Comparison of ENCODE assay signal across 10 cellular contexts in the genomic region with DNA sequence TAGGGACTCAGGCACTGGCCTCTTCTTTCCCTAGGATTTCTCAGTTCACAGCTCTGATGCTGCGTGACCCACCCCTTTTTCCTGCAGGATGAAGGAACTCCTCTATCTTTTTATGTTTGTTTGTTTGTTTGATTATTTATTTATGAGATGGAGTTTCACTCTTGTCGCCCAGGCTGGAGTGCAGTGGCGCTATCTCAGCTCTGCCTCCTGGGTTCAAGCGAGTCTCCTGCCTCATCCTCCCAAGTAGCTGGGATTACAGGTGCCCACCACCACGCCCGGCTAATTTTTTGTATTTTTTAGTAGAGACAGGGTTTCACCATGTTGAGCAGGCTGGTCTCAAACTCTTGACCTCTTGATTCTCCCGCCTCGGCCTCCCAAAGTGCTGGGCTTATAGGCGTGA. TPM values are rescaled to one million over a fixed set of nuclear protein-coding genes. Genes with fewer than 3 reads are reported as not detected.
DNase-seq lines count a peak whose midpoint lies in the region; ATAC-seq, FAIRE-seq and TF ChIP-seq lines count a peak whose summit lies in the region.
"Not testable (repeated sequence)": the region's sequence is repeated elsewhere in the genome, so short reads cannot be mapped to it uniquely, and the experiment has no call there.
"Had no signal": no experiment of that assay in that cellular context is flagged by ENCODE, and none has a peak within 500 bp of the region (broad histone marks: within the 10 kb centered on the region; RNA-seq: fewer than 3 reads in every experiment).

No MANE protein-coding gene starts in this region.

- H3K36me3 Mint-ChIP-seq in CD4-positive, CD25-positive, alpha-beta regulatory T cell; HFFc6 (ENCODE audit: low read depth); activated B cell treated with CpG ODN at 0.5 μM for 24 hours (ENCODE audit: low read depth); activated T-cell treated with anti-CD3 and anti-CD28 coated beads, Interleukin-2, amount 50 U/mL, for 72 hours (ENCODE audit: insufficient read depth in 2 of 2); astrocyte (ENCODE audit: low read depth, unreplicated experiment); neural crest cell (ENCODE audit: low read depth): not testable (repeated sequence)

- H3K9ac ChIP-seq in astrocyte (ENCODE audit: low read length); stomach smooth muscle (ENCODE audit: low read length in 2 of 2): not testable (repeated sequence)

- not testable (repeated sequence) for ATAC-seq in CD4-positive, CD25-positive, alpha-beta regulatory T cell (ENCODE audit: low read depth in 2 of 2); activated B cell treated with CpG ODN at 0.5 μM for 24 hours (ENCODE audit: low read depth); activated T-cell treated with anti-CD3 and anti-CD28 coated beads, Interleukin-2, amount 50 U/mL, for 72 hours (replicated peaks in 1 of 2); Right ventricle myocardium inferior

- not testable (repeated sequence) for TF ChIP-seq CTCF in HFFc6 (IDR thresholded peaks at IDR 0.05); activated B cell treated with CpG ODN at 0.5 μM for 24 hours (IDR thresholded peaks at IDR 0.05); astrocyte (IDR thresholded peaks at IDR 0.05; ENCODE audit: insufficient read depth, low read depth, low read length); neural crest cell (conservative IDR thresholded peaks at IDR 0.05)

- intact Hi-C loops in activated B cell treated with CpG ODN at 0.5 μM for 24 hours (cut with micrococcal nuclease) = not testable (repeated sequence)
- intact Hi-C loops in Right ventricle myocardium inferior (cut with DNase I) = loop anchor here (5.0 kb wide), 1 partner anchor 53 kb away; the partner anchor contains the start of gene VPS37D

- FAIRE-seq in astrocyte (lab: Jason Lieb, UNC) = not testable (repeated sequence)

- not testable (repeated sequence) for H3K9me3 Mint-ChIP-seq in CD4-positive, CD25-positive, alpha-beta regulatory T cell; HFFc6; activated B cell treated with CpG ODN at 0.5 μM for 24 hours; activated T-cell treated with anti-CD3 and anti-CD28 coated beads, Interleukin-2, amount 50 U/mL, for 72 hours; astrocyte (ENCODE audit: unreplicated experiment); neural crest cell

- H3K27ac Mint-ChIP-seq in CD4-positive, CD25-positive, alpha-beta regulatory T cell = peak overlapping the region; percentile 32 to 96 (median 65)
- H3K27ac Mint-ChIP-seq in HFFc6 = 0 out of 2 replicates have a peak overlapping the region, but pooled peaks have one; percentile 4
- not testable (repeated sequence) for H3K27ac Mint-ChIP-seq in activated B cell treated with CpG ODN at 0.5 μM for 24 hours; activated T-cell treated with anti-CD3 and anti-CD28 coated beads, Interleukin-2, amount 50 U/mL, for 72 hours; astrocyte (ENCODE audit: unreplicated experiment); neural crest cell (ENCODE audit: unreplicated experiment)

- not testable (repeated sequence) for H3K4me3 ChIP-seq in CD4-positive, CD25-positive, alpha-beta regulatory T cell (ENCODE audit: low read depth, low read length); astrocyte (ENCODE audit: insufficient read depth, low read depth, low read length); stomach smooth muscle (ENCODE audit: low read length in 2 of 2)

- peaks cover 27% of the 10 kb centered on the region for H3K4me1 ChIP-seq in CD4-positive, CD25-positive, alpha-beta regulatory T cell (ENCODE audit: control insufficient read depth, insufficient read depth, low read length, poor library complexity, severe bottlenecking)
- H3K4me1 ChIP-seq in astrocyte (ENCODE audit: insufficient read depth, low read length) (peaks cover 27% of the 10 kb centered on the region), stomach smooth muscle (ENCODE audit: control insufficient read depth, insufficient read depth, low read length) (peaks cover 47% of the 10 kb centered on the region)

- peak overlapping the region; percentile 86 to 93 (median 91) for H3K4me3 Mint-ChIP-seq in CD4-positive, CD25-positive, alpha-beta regulatory T cell
- H3K4me3 Mint-ChIP-seq in HFFc6 (peak overlapping the region; percentile 70), activated B cell treated with CpG ODN at 0.5 μM for 24 hours (peak overlapping the region; percentile 79), astrocyte (ENCODE audit: unreplicated experiment) (peak overlapping the region; percentile 85), neural crest cell (peak overlapping the region; percentile 88)
- H3K4me3 Mint-ChIP-seq in activated T-cell treated with anti-CD3 and anti-CD28 coated beads, Interleukin-2, amount 50 U/mL, for 72 hours = peak overlapping the region; percentile 78 to 81

- H3K36me3 ChIP-seq in CD4-positive, CD25-positive, alpha-beta regulatory T cell (ENCODE audit: control insufficient read depth, insufficient read depth, low read length); astrocyte (ENCODE audit: insufficient read depth, low read length); stomach smooth muscle (ENCODE audit: control insufficient read depth in 2 of 2, insufficient read depth in 2 of 2, low read length in 2 of 2): not testable (repeated sequence)

- not testable (repeated sequence) for H3K4me2 ChIP-seq in astrocyte (ENCODE audit: low read length)

- not testable (repeated sequence) for H3K9me3 ChIP-seq in CD4-positive, CD25-positive, alpha-beta regulatory T cell (ENCODE audit: control insufficient read depth in 2 of 2, low read length in 2 of 2); astrocyte (ENCODE audit: insufficient read depth, low read depth, low read length); stomach smooth muscle (ENCODE audit: control insufficient read depth in 2 of 2, low read length in 2 of 2)

- not testable (repeated sequence) for H3K27me3 ChIP-seq in CD4-positive, CD25-positive, alpha-beta regulatory T cell (ENCODE audit: control insufficient read depth, insufficient read depth, low read length); astrocyte (ENCODE audit: insufficient read depth, low read length); stomach smooth muscle (ENCODE audit: control insufficient read depth in 1 of 2, insufficient read depth in 2 of 2, low read length in 2 of 2)

- POLR2A ChIA-PET in activated B cell treated with CpG ODN at 0.5 μM for 24 hours (lab: Charles Lee) = interaction anchor here (0.6 kb wide), 3 partner anchors 16 to 860 kb away, joined by 4 to 5 read pairs (median 4); no protein-coding TSS in a partner anchor

- H3K4me1 Mint-ChIP-seq in CD4-positive, CD25-positive, alpha-beta regulatory T cell = peaks cover 0 to 31% (median 17%) of the 10 kb centered on the region in 4 donors
- H3K4me1 Mint-ChIP-seq in HFFc6 (ENCODE audit: low read depth) (peaks cover 36% of the 10 kb centered on the region), activated B cell treated with CpG ODN at 0.5 μM for 24 hours (peaks cover 21% of the 10 kb centered on the region), astrocyte (ENCODE audit: low read depth, unreplicated experiment) (peaks cover 20% of the 10 kb centered on the region), neural crest cell (peaks cover 16% of the 10 kb centered on the region)
- peaks cover 37% of the 10 kb centered on the region for H3K4me1 Mint-ChIP-seq in activated T-cell treated with anti-CD3 and anti-CD28 coated beads, Interleukin-2, amount 50 U/mL, for 72 hours (ENCODE audit: low read depth)

- H2AFZ ChIP-seq in astrocyte (ENCODE audit: low read depth, low read length) = not testable (repeated sequence)

- H4K20me1 ChIP-seq in astrocyte (ENCODE audit: insufficient read depth, low read length) = peaks cover 30% of the 10 kb centered on the region

- H3K27me3 Mint-ChIP-seq in CD4-positive, CD25-positive, alpha-beta regulatory T cell = peaks cover 16% of the 10 kb centered on the region
- H3K27me3 Mint-ChIP-seq in HFFc6 (ENCODE audit: insufficient read depth); activated T-cell treated with anti-CD3 and anti-CD28 coated beads, Interleukin-2, amount 50 U/mL, for 72 hours (ENCODE audit: low read depth); neural crest cell (ENCODE audit: low read depth): not testable (repeated sequence)
- H3K27me3 Mint-ChIP-seq in activated B cell treated with CpG ODN at 0.5 μM for 24 hours (peaks cover 28% of the 10 kb centered on the region), astrocyte (ENCODE audit: low read depth, unreplicated experiment) (peaks cover 15% of the 10 kb centered on the region)

- peaks cover 39% of the 10 kb centered on the region for H3K79me2 ChIP-seq in astrocyte (ENCODE audit: insufficient read depth, low read length)

- not testable (repeated sequence) for H3K27ac ChIP-seq in CD4-positive, CD25-positive, alpha-beta regulatory T cell (ENCODE audit: insufficient read depth, low read length, poor library complexity, severe bottlenecking); astrocyte (ENCODE audit: low read depth, low read length)
- peak overlapping the region; percentile 41 for H3K27ac ChIP-seq in stomach smooth muscle (ENCODE audit: low read length)

- CTCF ChIA-PET in activated B cell treated with CpG ODN at 0.5 μM for 24 hours (lab: Charles Lee) = not testable (repeated sequence)

- DNase-seq in CD4-positive, CD25-positive, alpha-beta regulatory T cell; HFFc6; activated B cell treated with CpG ODN at 0.5 μM for 24 hours; activated T-cell treated with anti-CD3 and anti-CD28 coated beads, Interleukin-2, amount 50 U/mL, for 72 hours; astrocyte (ENCODE audit: low read depth); neural crest cell (ENCODE audit: low read depth, low spot score): not testable (repeated sequence)
- DNase-seq in Right ventricle myocardium inferior (ENCODE audit: missing footprints) = peak; percentile 67

RNA-seq across cellular contexts. Expression of gene STX1A, which starts 1.0 kb away (rescaled TPM):
- total RNA-seq in CD4-positive, CD25-positive, alpha-beta regulatory T cell = 27.3 TPM
- polyA plus RNA-seq in CD4-positive, CD25-positive, alpha-beta regulatory T cell = 1 to 10 TPM in 3 of 4 donors, under 1 TPM in 1; 0.80 to 3.1 (median 2.0) TPM
- 10 to 100 TPM in 5 of 6 experiments, 1 to 10 TPM in 1; 9.6 to 14.7 (median 12.2) TPM for total RNA-seq in HFFc6 (2021; fragmentation: NEBNext Ultra II Directional; extraction: Animal tissue kit (Norgen Biotek cat#: 25700))
- total RNA-seq in activated B cell treated with CpG ODN at 0.5 μM for 24 hours (1.8 and 2.1 TPM in 2 replicates), astrocyte (15.0 and 19.7 TPM in 2 replicates), Right ventricle myocardium inferior (1.6 TPM), neural crest cell (16.4 and 17.7 TPM in 2 replicates)
- total RNA-seq in activated T-cell treated with anti-CD3 and anti-CD28 coated beads, Interleukin-2, amount 50 U/mL, for 72 hours = 10 to 100 TPM; 28.6 to 37.5 TPM

RNA-seq across cellular contexts. Expression of gene ABHD11, which starts 18.2 kb away (rescaled TPM):
- 19.3 TPM for total RNA-seq in CD4-positive, CD25-positive, alpha-beta regulatory T cell
- 10 to 100 TPM; 14.5 to 17.5 (median 16.3) TPM for polyA plus RNA-seq in CD4-positive, CD25-positive, alpha-beta regulatory T cell
- 10 to 100 TPM; 10.3 to 18.6 (median 16.8) TPM for total RNA-seq in HFFc6 (2021; fragmentation: NEBNext Ultra II Directional; extraction: Animal tissue kit (Norgen Biotek cat#: 25700))
- 12.1 and 15.9 TPM in 2 replicates for total RNA-seq in activated B cell treated with CpG ODN at 0.5 μM for 24 hours
- 10 to 100 TPM; 10.2 to 12.2 TPM for total RNA-seq in activated T-cell treated with anti-CD3 and anti-CD28 coated beads, Interleukin-2, amount 50 U/mL, for 72 hours
- total RNA-seq in astrocyte = 9.3 and 10.8 TPM in 2 replicates
- 21.5 TPM for total RNA-seq in Right ventricle myocardium inferior
- 23.3 and 26.4 TPM in 2 replicates for total RNA-seq in neural crest cell

RNA-seq across cellular contexts. Expression of gene BUD23, which starts 37.0 kb away (rescaled TPM):
- total RNA-seq in CD4-positive, CD25-positive, alpha-beta regulatory T cell = 96.3 TPM
- polyA plus RNA-seq in CD4-positive, CD25-positive, alpha-beta regulatory T cell = 100 to 1,000 TPM; 112 to 127 (median 120) TPM
- 10 to 100 TPM; 70.1 to 91.4 (median 83.4) TPM for total RNA-seq in HFFc6 (2021; fragmentation: NEBNext Ultra II Directional; extraction: Animal tissue kit (Norgen Biotek cat#: 25700))
- 69.0 and 74.8 TPM in 2 replicates for total RNA-seq in activated B cell treated with CpG ODN at 0.5 μM for 24 hours
- total RNA-seq in activated T-cell treated with anti-CD3 and anti-CD28 coated beads, Interleukin-2, amount 50 U/mL, for 72 hours = 10 to 100 TPM; 87.0 to 90.9 TPM
- 68.3 and 73.1 TPM in 2 replicates for total RNA-seq in astrocyte
- total RNA-seq in Right ventricle myocardium inferior = 81.1 TPM
- total RNA-seq in neural crest cell = 66.9 and 70.8 TPM in 2 replicates

RNA-seq across cellular contexts. Expression of gene DNAJC30, which starts 37.2 kb away (rescaled TPM):
- total RNA-seq in CD4-positive, CD25-positive, alpha-beta regulatory T cell = 10.0 TPM
- polyA plus RNA-seq in CD4-positive, CD25-positive, alpha-beta regulatory T cell = 10 to 100 TPM; 10.8 to 14.4 (median 12.8) TPM
- total RNA-seq in HFFc6 (2021; fragmentation: NEBNext Ultra II Directional; extraction: Animal tissue kit (Norgen Biotek cat#: 25700)) = 10 to 100 TPM; 17.8 to 20.6 (median 18.6) TPM
- total RNA-seq in activated B cell treated with CpG ODN at 0.5 μM for 24 hours = 13.7 and 14.2 TPM in 2 replicates
- 1 to 10 TPM; 4.3 to 5.8 TPM for total RNA-seq in activated T-cell treated with anti-CD3 and anti-CD28 coated beads, Interleukin-2, amount 50 U/mL, for 72 hours
- 10.5 and 11.0 TPM in 2 replicates for total RNA-seq in astrocyte
- total RNA-seq in Right ventricle myocardium inferior = 13.8 TPM
- total RNA-seq in neural crest cell = 11.1 and 11.4 TPM in 2 replicates

RNA-seq across cellular contexts. Expression of gene CLDN3, which starts 49.6 kb away (rescaled TPM):
- not detected for total RNA-seq in CD4-positive, CD25-positive, alpha-beta regulatory T cell
- polyA plus RNA-seq in CD4-positive, CD25-positive, alpha-beta regulatory T cell = not detected
- total RNA-seq in HFFc6 (2021; fragmentation: NEBNext Ultra II Directional; extraction: Animal tissue kit (Norgen Biotek cat#: 25700)) = not detected
- total RNA-seq in activated B cell treated with CpG ODN at 0.5 μM for 24 hours (not detected in 2 replicates), astrocyte (0.68 TPM in 1 of 2 replicates, not detected in the other), Right ventricle myocardium inferior (not detected), neural crest cell (0.19 TPM in 1 of 2 replicates, not detected in the other)
- total RNA-seq in activated T-cell treated with anti-CD3 and anti-CD28 coated beads, Interleukin-2, amount 50 U/mL, for 72 hours = not detected
- total RNA-seq: right cardiac atrium, tibial nerve had no signal
- polyA plus RNA-seq: right cardiac atrium had no signal
